ENCODE assay signal across 1 cellular context in genomic region chr2:61165946-61166345, GRCh38.
TF ChIP-seq lines count a peak whose summit lies in the region.

No MANE protein-coding gene starts in this region.

TF ChIP-seq in K562, 482 proteins besides CTCF, POLR2A, EP300 and RAD21 (continued from another document):
- TF ChIP-seq, protein P1, sequence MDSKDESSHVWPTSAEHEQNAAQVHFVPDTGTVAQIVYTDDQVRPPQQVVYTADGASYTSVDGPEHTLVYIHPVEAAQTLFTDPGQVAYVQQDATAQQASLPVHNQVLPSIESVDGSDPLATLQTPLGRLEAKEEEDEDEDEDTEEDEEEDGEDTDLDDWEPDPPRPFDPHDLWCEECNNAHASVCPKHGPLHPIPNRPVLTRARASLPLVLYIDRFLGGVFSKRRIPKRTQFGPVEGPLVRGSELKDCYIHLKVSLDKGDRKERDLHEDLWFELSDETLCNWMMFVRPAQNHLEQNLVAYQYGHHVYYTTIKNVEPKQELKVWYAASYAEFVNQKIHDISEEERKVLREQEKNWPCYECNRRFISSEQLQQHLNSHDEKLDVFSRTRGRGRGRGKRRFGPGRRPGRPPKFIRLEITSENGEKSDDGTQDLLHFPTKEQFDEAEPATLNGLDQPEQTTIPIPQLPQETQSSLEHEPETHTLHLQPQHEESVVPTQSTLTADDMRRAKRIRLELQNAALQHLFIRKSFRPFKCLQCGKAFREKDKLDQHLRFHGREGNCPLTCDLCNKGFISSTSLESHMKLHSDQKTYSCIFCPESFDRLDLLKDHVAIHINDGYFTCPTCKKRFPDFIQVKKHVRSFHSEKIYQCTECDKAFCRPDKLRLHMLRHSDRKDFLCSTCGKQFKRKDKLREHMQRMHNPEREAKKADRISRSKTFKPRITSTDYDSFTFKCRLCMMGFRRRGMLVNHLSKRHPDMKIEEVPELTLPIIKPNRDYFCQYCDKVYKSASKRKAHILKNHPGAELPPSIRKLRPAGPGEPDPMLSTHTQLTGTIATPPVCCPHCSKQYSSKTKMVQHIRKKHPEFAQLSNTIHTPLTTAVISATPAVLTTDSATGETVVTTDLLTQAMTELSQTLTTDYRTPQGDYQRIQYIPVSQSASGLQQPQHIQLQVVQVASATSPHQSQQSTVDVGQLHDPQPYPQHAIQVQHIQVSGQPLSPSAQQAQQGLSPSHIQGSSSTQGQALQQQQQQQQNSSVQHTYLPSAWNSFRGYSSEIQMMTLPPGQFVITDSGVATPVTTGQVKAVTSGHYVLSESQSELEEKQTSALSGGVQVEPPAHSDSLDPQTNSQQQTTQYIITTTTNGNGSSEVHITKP (IDR thresholded peaks at IDR 0.05; ENCODE audit: partially characterized antibody) = peak; percentile 62
- TF ChIP-seq SREBF2 (CRISPR knock-in tag; IDR thresholded peaks at IDR 0.05) = no peak
- 0 out of 2 replicates have a peak, but pooled peaks have one; percentile 21 for TF ChIP-seq STAT5A (IDR thresholded peaks at IDR 0.05; ENCODE audit: borderline replicate concordance, low read length)
- TF ChIP-seq SMARCC2 (IDR thresholded peaks at IDR 0.05; ENCODE audit: low read depth) = no peak
- TF ChIP-seq JUND (IDR thresholded peaks at IDR 0.05; ENCODE audit: borderline replicate concordance, low read depth, low read length) = no peak
- peak; percentile 48; the same call in 2 of the 3 replicates for TF ChIP-seq JUND (tag; IDR thresholded peaks at IDR 0.05; ENCODE audit: borderline replicate concordance, low read depth, low read length)
- TF ChIP-seq HMBOX1 (IDR thresholded peaks at IDR 0.05) = peak; percentile 35; the same call in 1 of the 2 replicates
- TF ChIP-seq HDAC8 (tag; IDR thresholded peaks at IDR 0.05) = no peak
- no peak for TF ChIP-seq CBX1 (IDR thresholded peaks at IDR 0.05; ENCODE audit: low read depth)
- TF ChIP-seq TRIM24 (IDR thresholded peaks at IDR 0.05) = peak in 1 of 2 experiments; percentile 29; a peak in 1 of 4 replicates
- TF ChIP-seq EHMT2 (IDR thresholded peaks at IDR 0.05) = peak; percentile 91
- TF ChIP-seq TFAP4 (CRISPR knock-in tag; IDR thresholded peaks at IDR 0.05; ENCODE audit: borderline replicate concordance) = peak; percentile 57; the same call in 1 of the 2 replicates
- TF ChIP-seq CEBPB (tag; IDR thresholded peaks at IDR 0.05) = 0 out of 2 replicates have a peak, but pooled peaks have one; percentile 16
- TF ChIP-seq GMEB1 (CRISPR knock-in tag; IDR thresholded peaks at IDR 0.05) = no peak
- peak; percentile 68; the same call in 1 of the 2 replicates for TF ChIP-seq TEAD2 (tag; IDR thresholded peaks at IDR 0.05)
- peak; percentile 59; the same call in 1 of the 2 replicates for TF ChIP-seq DPF2 (IDR thresholded peaks at IDR 0.05)
- TF ChIP-seq NUFIP1 (IDR thresholded peaks at IDR 0.05; ENCODE audit: partially characterized antibody) = no peak
- peak; percentile 36; the same call in 1 of the 2 replicates for TF ChIP-seq SMARCE1 (IDR thresholded peaks at IDR 0.05)
- TF ChIP-seq ZEB2 (IDR thresholded peaks at IDR 0.05) = 0 out of 2 replicates have a peak, but pooled peaks have one; percentile 24
- peak; percentile 62 for TF ChIP-seq CBFA2T3 (IDR thresholded peaks at IDR 0.05)
- no peak for TF ChIP-seq RBBP5 (IDR thresholded peaks at IDR 0.05; ENCODE audit: borderline replicate concordance, insufficient read depth, low read length, poor library complexity, severe bottlenecking)
- peak; percentile 60 for TF ChIP-seq ARID1B (IDR thresholded peaks at IDR 0.05)
- TF ChIP-seq FOSL1 (tag; conservative IDR thresholded peaks at IDR 0.05) = peak; percentile 48; the same call in 1 of the 2 replicates
- TF ChIP-seq CREM (IDR thresholded peaks at IDR 0.05; ENCODE audit: low read depth) = 0 out of 2 replicates have a peak, but pooled peaks have one; percentile 23
- peak; percentile 10 for TF ChIP-seq DACH1 (IDR thresholded peaks at IDR 0.05; ENCODE audit: partially characterized antibody)
- TF ChIP-seq SMARCA4 (IDR thresholded peaks at IDR 0.05) = peak; percentile 40; the same call in 1 of the 2 replicates
